Comparison of ENCODE assay signal across 1 cellular context in genomic region chr14:20317720-20318119, GRCh38.
TF ChIP-seq lines count a peak whose summit lies in the region.

No MANE protein-coding gene starts in this region.

TF ChIP-seq in WTC11, 78 proteins besides CTCF, POLR2A, EP300 and RAD21:
- TF ChIP-seq, protein P1, sequence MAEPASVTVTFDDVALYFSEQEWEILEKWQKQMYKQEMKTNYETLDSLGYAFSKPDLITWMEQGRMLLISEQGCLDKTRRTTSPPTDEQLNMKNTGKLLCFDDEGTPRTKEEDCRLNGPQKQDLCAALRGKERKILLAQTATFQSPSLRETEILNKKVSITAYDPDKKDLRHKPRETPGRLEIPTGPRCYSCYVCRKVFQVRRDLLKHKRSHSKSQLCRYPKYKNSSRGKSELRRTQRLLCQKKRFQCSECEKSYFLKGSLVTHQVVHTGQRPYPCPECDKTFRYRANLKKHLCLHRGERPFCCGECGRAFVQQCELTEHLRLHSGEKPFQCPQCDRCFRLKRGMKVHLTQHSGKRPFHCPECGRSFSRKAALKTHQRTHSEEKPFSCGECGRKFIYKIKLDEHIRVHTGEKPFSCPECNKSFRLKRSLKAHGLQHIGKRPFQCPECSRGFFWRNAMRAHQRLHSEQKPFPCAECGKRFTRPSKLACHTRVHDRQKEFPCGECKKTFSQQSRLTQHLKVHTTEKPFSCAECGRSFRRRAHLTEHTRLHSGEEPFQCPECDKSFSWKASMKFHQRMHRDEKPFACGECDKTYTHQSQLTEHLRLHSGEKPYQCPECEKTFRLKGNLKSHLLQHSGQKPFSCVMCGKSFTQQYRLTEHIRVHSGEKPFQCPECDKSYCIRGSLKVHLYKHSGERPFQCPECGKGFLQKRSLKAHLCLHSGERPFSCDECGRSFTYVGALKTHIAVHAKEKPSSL (CRISPR knock-in tag; conservative IDR thresholded peaks at IDR 0.05) = no peak
- TF ChIP-seq TEAD1 (CRISPR knock-in tag; IDR thresholded peaks at IDR 0.05) = no peak
- TF ChIP-seq ZNF532 (CRISPR knock-in tag; IDR thresholded peaks at IDR 0.05; ENCODE audit: borderline replicate concordance) = no peak
- TF ChIP-seq FOXP1 (CRISPR knock-in tag; IDR thresholded peaks at IDR 0.05; ENCODE audit: borderline replicate concordance) = no peak
- TF ChIP-seq RORB (CRISPR knock-in tag; IDR thresholded peaks at IDR 0.05) = no peak
- TF ChIP-seq ELF4 (CRISPR knock-in tag; IDR thresholded peaks at IDR 0.05; ENCODE audit: low read depth) = no peak
- TF ChIP-seq, protein P2, sequence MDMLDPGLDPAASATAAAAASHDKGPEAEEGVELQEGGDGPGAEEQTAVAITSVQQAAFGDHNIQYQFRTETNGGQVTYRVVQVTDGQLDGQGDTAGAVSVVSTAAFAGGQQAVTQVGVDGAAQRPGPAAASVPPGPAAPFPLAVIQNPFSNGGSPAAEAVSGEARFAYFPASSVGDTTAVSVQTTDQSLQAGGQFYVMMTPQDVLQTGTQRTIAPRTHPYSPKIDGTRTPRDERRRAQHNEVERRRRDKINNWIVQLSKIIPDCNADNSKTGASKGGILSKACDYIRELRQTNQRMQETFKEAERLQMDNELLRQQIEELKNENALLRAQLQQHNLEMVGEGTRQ (CRISPR knock-in tag; IDR thresholded peaks at IDR 0.05) = no peak
